In genomic region chr16:4103741-4104140, GRCh38 we compare ENCODE assay signal across 28 cellular contexts. TPM values are rescaled to one million over a fixed set of nuclear protein-coding genes. Genes with fewer than 3 reads are reported as not detected.
DNase-seq lines count a peak whose midpoint lies in the region; ATAC-seq lines count a peak whose summit lies in the region.
"Had no signal": no experiment of that assay in that cellular context is flagged by ENCODE, and none has a peak within 500 bp of the region (broad histone marks: within the 10 kb centered on the region; RNA-seq: fewer than 3 reads in every experiment).

No MANE protein-coding gene starts in this region.

- no peaks in the 10 kb centered on the region for H3K9me3 Mint-ChIP-seq in activated CD4-positive, alpha-beta T cell treated with anti-CD3 and anti-CD28 coated beads for 36 hours (ENCODE audit: low read depth)
- H3K9me3 Mint-ChIP-seq in activated CD4-positive, alpha-beta T cell treated with anti-CD3 and anti-CD28 coated beads, Interleukin-2, amount 10 ng/mL, durations not matched to agents 24 days and 14 days: no peaks in the 10 kb centered on the region
- H3K9me3 Mint-ChIP-seq: CD8-positive, alpha-beta memory T cell had no signal

- peak; percentile 39 for ATAC-seq in activated CD4-positive, alpha-beta T cell treated with anti-CD3 and anti-CD28 coated beads for 36 hours
- ATAC-seq in HG03039 (IDR thresholded peaks at IDR 0.05; ENCODE audit: unreplicated experiment) (no peak), GM21825 (IDR thresholded peaks at IDR 0.05; ENCODE audit: unreplicated experiment) (no peak)
- ATAC-seq: GM12878 had no signal

- H3K4me1 Mint-ChIP-seq in activated CD4-positive, alpha-beta T cell treated with anti-CD3 and anti-CD28 coated beads for 36 hours: peaks cover 12% of the 10 kb centered on the region
- no peaks in the 10 kb centered on the region for H3K4me1 Mint-ChIP-seq in activated CD4-positive, alpha-beta T cell treated with anti-CD3 and anti-CD28 coated beads, Interleukin-2, amount 10 ng/mL, durations not matched to agents 24 days and 14 days

- POLR2A ChIA-PET in activated CD4-positive, alpha-beta T cell treated with anti-CD3 and anti-CD28 coated beads for 36 hours (lab: Charles Lee): no interaction called here

- peak; percentile 17 for DNase-seq in activated CD4-positive, alpha-beta T cell treated with anti-CD3 and anti-CD28 coated beads for 36 hours
- DNase-seq in activated CD4-positive, alpha-beta T cell treated with anti-CD3 and anti-CD28 coated beads, Interleukin-2, amount 10 ng/mL, durations not matched to agents 24 days and 14 days: no peak
- DNase-seq in left kidney (ENCODE audit: low read depth, low spot score): peak; percentile 45
- peak; percentile 58 for DNase-seq in putamen (ENCODE audit: low spot score)
- DNase-seq in NCI-H748 (lab: John Stamatoyannopoulos, UW; ENCODE audit: unreplicated experiment): no peak
- DNase-seq: 8988T; ACHN; BE2C; CD8-positive, alpha-beta memory T cell; DMS 273 treated with DMSO at 0.1 percent for 48 hours; DMS79; EL; GDM1; GOT3; Karpas-422; NCI-H1092; NCI-H1417 treated with DMSO at 0.1 percent for 48 hours; NCI-H1694 treated with DMSO at 0.1 percent for 48 hours; NCI-H2081 treated with DMSO at 0.1 percent for 48 hours; NCI-H2171; NCI-H446; NCI-H524 treated with DMSO at 0.1 percent for 48 hours; NCI-H82; SHP77 had no signal

- no peak overlapping the region for H3K4me3 Mint-ChIP-seq in activated CD4-positive, alpha-beta T cell treated with anti-CD3 and anti-CD28 coated beads for 36 hours
- no peak overlapping the region for H3K4me3 Mint-ChIP-seq in activated CD4-positive, alpha-beta T cell treated with anti-CD3 and anti-CD28 coated beads, Interleukin-2, amount 10 ng/mL, durations not matched to agents 24 days and 14 days
- H3K4me3 Mint-ChIP-seq: CD14-positive monocyte; CD8-positive, alpha-beta memory T cell had no signal

- no peaks in the 10 kb centered on the region for H3K27me3 Mint-ChIP-seq in activated CD4-positive, alpha-beta T cell treated with anti-CD3 and anti-CD28 coated beads for 36 hours
- H3K27me3 Mint-ChIP-seq in activated CD4-positive, alpha-beta T cell treated with anti-CD3 and anti-CD28 coated beads, Interleukin-2, amount 10 ng/mL, durations not matched to agents 24 days and 14 days: no peaks in the 10 kb centered on the region

- intact Hi-C loops in activated CD4-positive, alpha-beta T cell treated with anti-CD3 and anti-CD28 coated beads for 36 hours (cut with DNase I, micrococcal nuclease): no loop called here
- intact Hi-C loops in activated CD4-positive, alpha-beta T cell treated with anti-CD3 and anti-CD28 coated beads, Interleukin-2, amount 10 ng/mL, durations not matched to agents 24 days and 14 days (cut with micrococcal nuclease): no loop called here

- CTCF ChIA-PET in activated CD4-positive, alpha-beta T cell treated with anti-CD3 and anti-CD28 coated beads for 36 hours (lab: Charles Lee): interaction anchor here (1.1 kb wide), 1 partner anchor 10 kb away, joined by 3 read pairs; no protein-coding TSS in a partner anchor

- H3K36me3 Mint-ChIP-seq in activated CD4-positive, alpha-beta T cell treated with anti-CD3 and anti-CD28 coated beads for 36 hours (ENCODE audit: low read depth): peaks cover 16% of the 10 kb centered on the region
- peaks cover 14% of the 10 kb centered on the region for H3K36me3 Mint-ChIP-seq in activated CD4-positive, alpha-beta T cell treated with anti-CD3 and anti-CD28 coated beads, Interleukin-2, amount 10 ng/mL, durations not matched to agents 24 days and 14 days (ENCODE audit: low read depth)

- peak overlapping the region; percentile 40 for H3K27ac Mint-ChIP-seq in activated CD4-positive, alpha-beta T cell treated with anti-CD3 and anti-CD28 coated beads for 36 hours
- no peak overlapping the region for H3K27ac Mint-ChIP-seq in activated CD4-positive, alpha-beta T cell treated with anti-CD3 and anti-CD28 coated beads, Interleukin-2, amount 10 ng/mL, durations not matched to agents 24 days and 14 days
- H3K27ac Mint-ChIP-seq: CD14-positive monocyte had no signal

RNA-seq across cellular contexts. Expression of gene ADCY9, which starts 12.5 kb away (rescaled TPM):
- 1 to 10 TPM; 5.3 to 6.2 TPM for total RNA-seq in activated CD4-positive, alpha-beta T cell treated with anti-CD3 and anti-CD28 coated beads for 36 hours
- total RNA-seq in activated CD4-positive, alpha-beta T cell treated with anti-CD3 and anti-CD28 coated beads, Interleukin-2, amount 10 ng/mL, durations not matched to agents 24 days and 14 days: 8.9 and 9.6 TPM in 2 replicates

Comparison
In these comparisons a context has a peak if more than half of its experiments do, and no peak if none do; other contexts are left out.
1. DNase-seq: peak in activated CD4-positive, alpha-beta T cell treated with anti-CD3 and anti-CD28 coated beads for 36 hours (single experiment), left kidney (single experiment) and putamen (single experiment); none in activated CD4-positive, alpha-beta T cell treated with anti-CD3 and anti-CD28 coated beads, Interleukin-2, amount 10 ng/mL, durations not matched to agents 24 days and 14 days (single experiment) and NCI-H748 (single experiment).